1 cellular context compared by ENCODE assay signal in genomic region chr17:57625511-57625910, GRCh38.
TF ChIP-seq lines count a peak whose summit lies in the region.

No MANE protein-coding gene starts in this region.

TF ChIP-seq in SK-N-SH, 30 proteins besides CTCF, POLR2A, EP300 and RAD21 (continued from another document):
- TF ChIP-seq REST (IDR thresholded peaks at IDR 0.05; ENCODE audit: low read depth, low read length) (no peak), SIN3A (IDR thresholded peaks at IDR 0.05; ENCODE audit: borderline replicate concordance, low read depth, low read length) (no peak), EZH2phosphoT487 (IDR thresholded peaks at IDR 0.05; ENCODE audit: borderline replicate concordance, low read depth) (no peak), RCOR1 (IDR thresholded peaks at IDR 0.05; ENCODE audit: low read length) (no peak)
